ENCODE assay signal across 14 cellular contexts in the genomic region with DNA sequence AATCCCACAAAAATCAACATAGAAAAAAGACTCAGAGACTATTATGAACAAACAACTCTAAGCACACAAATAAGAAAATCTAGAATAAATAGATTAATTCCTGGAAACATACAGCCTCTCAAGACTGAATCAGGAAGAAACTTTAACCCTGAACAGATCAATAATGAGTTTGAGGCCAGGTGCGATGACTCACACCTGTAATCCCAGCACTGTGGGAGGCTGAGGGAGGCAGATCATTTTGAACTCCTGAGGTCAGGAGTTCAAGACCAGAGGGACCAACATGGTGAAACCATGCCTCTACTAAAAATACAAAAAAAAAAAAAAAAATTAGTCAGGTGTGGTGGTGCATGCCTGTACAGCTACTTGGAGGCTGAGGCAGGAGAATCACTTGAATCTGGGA.
DNase-seq lines count a peak whose midpoint lies in the region; ATAC-seq and TF ChIP-seq lines count a peak whose summit lies in the region.
"Had no signal": no experiment of that assay in that cellular context is flagged by ENCODE, and none has a peak within 500 bp of the region (broad histone marks: within the 10 kb centered on the region; RNA-seq: fewer than 3 reads in every experiment).

No MANE protein-coding gene starts in this region.

- peaks cover 14% of the 10 kb centered on the region for H3K4me1 ChIP-seq in IMR-90 (ENCODE audit: control insufficient read depth, insufficient read depth, low read length)
- H3K4me1 ChIP-seq: HAP-1 had no signal

- H4K91ac ChIP-seq in IMR-90 (ENCODE audit: insufficient read depth, low read depth, low read length) = peak overlapping the region; percentile 58

- H3K14ac ChIP-seq in IMR-90 (replicated peaks; ENCODE audit: low read depth, low read length) = peak overlapping the region; percentile 68; the same call in 1 of the 2 replicates

- no peak for ATAC-seq in IMR-90 (ENCODE audit: low read depth)
- ATAC-seq in HG02759 (IDR thresholded peaks at IDR 0.05; ENCODE audit: unreplicated experiment) = no peak

- no peak overlapping the region for H2BK5ac ChIP-seq in IMR-90 (ENCODE audit: low read depth, low read length, poor library complexity, severe bottlenecking)

- no peak overlapping the region for H3K27ac ChIP-seq in IMR-90 (ENCODE audit: insufficient read depth, low read length)

- peak overlapping the region; percentile 50; the same call in 1 of the 2 replicates for H3K4ac ChIP-seq in IMR-90 (ENCODE audit: low read depth, low read length)

- no peak overlapping the region for H2AK9ac ChIP-seq in IMR-90 (replicated peaks; ENCODE audit: low read depth, low read length, poor library complexity)

- H2BK15ac ChIP-seq in IMR-90 (ENCODE audit: low read depth, low read length) = no peak overlapping the region; the same call in 2 of the 3 replicates

- peak overlapping the region; percentile 85; the same call in 1 of the 2 replicates for H2BK20ac ChIP-seq in IMR-90 (ENCODE audit: low read depth, low read length)

- H2BK120ac ChIP-seq in IMR-90 (ENCODE audit: low read depth, low read length) = peak overlapping the region; percentile 74

- H3K79me1 ChIP-seq in IMR-90 (ENCODE audit: low read depth in 1 of 2, low read length in 2 of 2) = peaks cover 0 to 6% of the 10 kb centered on the region in 2 experiments; a peak in 1 of 4 replicates

- H3K18ac ChIP-seq in IMR-90 (ENCODE audit: low read depth, low read length) = no peak overlapping the region

- H2AK5ac ChIP-seq in IMR-90 (ENCODE audit: low read depth, low read length) = peak overlapping the region; percentile 79; the same call in 1 of the 2 replicates

- no peaks in the 10 kb centered on the region for H4K20me1 ChIP-seq in IMR-90 (ENCODE audit: insufficient read depth, low read length)

- H3K36me3 ChIP-seq in IMR-90 (ENCODE audit: control insufficient read depth, insufficient read depth, low read length) = no peaks in the 10 kb centered on the region; the same call in 1 of the 2 replicates
- H3K36me3 ChIP-seq: HAP-1 had no signal

- intact Hi-C loops in IMR-90 (cut with micrococcal nuclease) = loop anchor here (5.0 to 10.0 kb wide), 3 partner anchors 80 to 1123 kb away; no protein-coding TSS in a partner anchor

- H3K9me1 ChIP-seq in IMR-90 (ENCODE audit: insufficient read depth, low read length) = peaks cover 14% of the 10 kb centered on the region

- H3K56ac ChIP-seq in IMR-90 (ENCODE audit: extremely low read depth, insufficient read depth, low read length) = no peak overlapping the region

- H4K5ac ChIP-seq in IMR-90 (ENCODE audit: low read depth, low read length) = no peak overlapping the region

- TF ChIP-seq RAD21 in IMR-90 (IDR thresholded peaks at IDR 0.05; ENCODE audit: low read length) = no peak

- H3K27me3 ChIP-seq in IMR-90 (ENCODE audit: control insufficient read depth, insufficient read depth, low read length) = no peaks in the 10 kb centered on the region

- H3K4me2 ChIP-seq in IMR-90 (ENCODE audit: low read depth, low read length) = no peak overlapping the region

- H3K9ac ChIP-seq in IMR-90 (ENCODE audit: low read depth, low read length) = no peak overlapping the region

- peaks cover 17% of the 10 kb centered on the region for H3K9me3 ChIP-seq in IMR-90 (ENCODE audit: control insufficient read depth, insufficient read depth, low read length)
- H3K9me3 ChIP-seq: HAP-1 had no signal

- dilution Hi-C loops in IMR-90 (cut with HindIII; ENCODE audit: low sequenced_read_pairs, unreplicated experiment) = no loop called here

- no peak overlapping the region for H4K8ac ChIP-seq in IMR-90 (ENCODE audit: low read depth in 2 of 2, low read length in 2 of 2)

- BruUV-seq in IMR-90 (replicated peaks; lab: Mats Ljungman, UMichigan) = no TSS peak

- in situ Hi-C loops in IMR-90 (cut with MboI; ENCODE audit: low sequenced_read_pairs) = no loop called here

- POLR2A ChIA-PET in IMR-90 (lab: Charles Lee; ENCODE audit: unreplicated experiment) (no interaction called here), HEK293T (lab: Yijun Ruan, JAX) (no interaction called here)

- no peak for TF ChIP-seq POLR2A in IMR-90 (IDR thresholded peaks at IDR 0.05; ENCODE audit: low read depth, low read length)

- WGBS in IMR-90 (ENCODE audit: extremely low coverage in 2 of 2, insufficient read length in 1 of 2), 2 experiments = no CpG with 5 or more reads among the region's 1 CpG

- CTCF ChIA-PET in IMR-90 (lab: Yijun Ruan, JAX) = no interaction called here
- CTCF ChIA-PET in HEK293T (lab: Yijun Ruan, JAX) = no interaction called here

- DNase-seq in IMR-90 (no peak), NCI-H69 (lab: John Stamatoyannopoulos, UW) (peak; percentile 26), mucosa of gallbladder (ENCODE audit: low spot score) (peak; percentile 56), HEK293T (ENCODE audit: extremely low spot score) (no peak), NCI-H2029 treated with DMSO at 0.1 percent for 48 hours (lab: John Stamatoyannopoulos, UW) (no peak)
- DNase-seq: C1 segment of cervical spinal cord; CD4-positive, alpha-beta memory T cell; COR-L47; DMS153; DMS79 treated with DMSO at 0.1 percent for 48 hours; GF-D8; GOT3 had no signal

- no peak overlapping the region for H3K23ac ChIP-seq in IMR-90 (ENCODE audit: low read depth, low read length)

- no peak overlapping the region for H3K4me3 ChIP-seq in IMR-90 (ENCODE audit: insufficient read depth, low read depth, low read length)
- H3K4me3 ChIP-seq: HAP-1 had no signal

- TF ChIP-seq CTCF in IMR-90 (conservative IDR thresholded peaks at IDR 0.05; ENCODE audit: low read depth, low read length) = no peak

- no peak overlapping the region for H2AFZ ChIP-seq in IMR-90 (replicated peaks; ENCODE audit: low read length, poor library complexity)

TF ChIP-seq in IMR-90, 13 proteins besides CTCF, POLR2A, EP300 and RAD21:
- TF ChIP-seq MXI1 (IDR thresholded peaks at IDR 0.05; ENCODE audit: borderline replicate concordance, low read depth, low read length) (no peak), SMC3 (IDR thresholded peaks at IDR 0.05; ENCODE audit: low read depth, low read length) (no peak), MAZ (IDR thresholded peaks at IDR 0.05; ENCODE audit: borderline replicate concordance, low read depth, low read length) (no peak)

TF ChIP-seq in HEK293T, 16 proteins besides CTCF, POLR2A, EP300 and RAD21:
- TF ChIP-seq BHLHE40 (IDR thresholded peaks at IDR 0.05; ENCODE audit: borderline replicate concordance) (no peak), ELF4 (IDR thresholded peaks at IDR 0.05) (no peak), TARDBP (IDR thresholded peaks at IDR 0.05) (no peak), FOXK2 (IDR thresholded peaks at IDR 0.05) (no peak), NFRKB (IDR thresholded peaks at IDR 0.05) (no peak), L3MBTL2 (conservative IDR thresholded peaks at IDR 0.05) (no peak), FOXM1 (IDR thresholded peaks at IDR 0.05; ENCODE audit: borderline replicate concordance) (no peak), FOXA1 (IDR thresholded peaks at IDR 0.05) (no peak), ZNF384 (IDR thresholded peaks at IDR 0.05) (no peak), ARNT (IDR thresholded peaks at IDR 0.05) (no peak), LEF1 (IDR thresholded peaks at IDR 0.05; ENCODE audit: borderline replicate concordance) (no peak), SUZ12 (IDR thresholded peaks at IDR 0.05) (no peak), CTBP1 (IDR thresholded peaks at IDR 0.05; ENCODE audit: borderline replicate concordance) (no peak), HDGF (IDR thresholded peaks at IDR 0.05; ENCODE audit: borderline replicate concordance) (no peak)
- TF ChIP-seq, protein P1, sequence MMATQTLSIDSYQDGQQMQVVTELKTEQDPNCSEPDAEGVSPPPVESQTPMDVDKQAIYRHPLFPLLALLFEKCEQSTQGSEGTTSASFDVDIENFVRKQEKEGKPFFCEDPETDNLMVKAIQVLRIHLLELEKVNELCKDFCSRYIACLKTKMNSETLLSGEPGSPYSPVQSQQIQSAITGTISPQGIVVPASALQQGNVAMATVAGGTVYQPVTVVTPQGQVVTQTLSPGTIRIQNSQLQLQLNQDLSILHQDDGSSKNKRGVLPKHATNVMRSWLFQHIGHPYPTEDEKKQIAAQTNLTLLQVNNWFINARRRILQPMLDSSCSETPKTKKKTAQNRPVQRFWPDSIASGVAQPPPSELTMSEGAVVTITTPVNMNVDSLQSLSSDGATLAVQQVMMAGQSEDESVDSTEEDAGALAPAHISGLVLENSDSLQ (IDR thresholded peaks at IDR 0.05) = no peak

Comparison
In these comparisons a context has a peak if more than half of its experiments do, and no peak if none do; other contexts are left out.
1. DNase-seq: peak in NCI-H69 (single experiment) and mucosa of gallbladder (single experiment); none in IMR-90 (single experiment), HEK293T (single experiment) and NCI-H2029 treated with DMSO at 0.1 percent for 48 hours (single experiment).